In genomic region chr4:100828986-100829685, GRCh38 we compare ENCODE assay signal across 22 cellular contexts.
DNase-seq lines count a peak whose midpoint lies in the region; ATAC-seq, FAIRE-seq and TF ChIP-seq lines count a peak whose summit lies in the region.
"Had no signal": no experiment of that assay in that cellular context is flagged by ENCODE, and none has a peak within 500 bp of the region (broad histone marks: within the 10 kb centered on the region; RNA-seq: fewer than 3 reads in every experiment).

No MANE protein-coding gene starts in this region.

- no peaks in the 10 kb centered on the region for H3K36me3 Mint-ChIP-seq in astrocyte (ENCODE audit: low read depth, unreplicated experiment)
- H3K36me3 Mint-ChIP-seq: activated naive CD8-positive, alpha-beta T cell treated with anti-CD3 and anti-CD28 coated beads, Interleukin-2, amount 10 ng/mL, durations not matched to agents 7 days and 5 days had no signal

- H3K4me3 Mint-ChIP-seq in astrocyte (ENCODE audit: unreplicated experiment): no peak overlapping the region
- H3K4me3 Mint-ChIP-seq: activated naive CD8-positive, alpha-beta T cell treated with anti-CD3 and anti-CD28 coated beads, Interleukin-2, amount 10 ng/mL, durations not matched to agents 7 days and 5 days; activated T-helper 1 cell treated with anti-CD3 and anti-CD28 coated beads, Interleukin-12 subunit alpha, Interleukin-12 subunit beta, Interleukin-2, Interleukin-4 antibody, amounts not matched to agents 30 ng/mL and 10 ng/mL and 1 ng/mL, durations not matched to agents 14 hours and 24 hours and 36 hours; endodermal cell; H9 had no signal

- POLR2A ChIA-PET in HCT116 (lab: Charles Lee): no interaction called here

- CTCF ChIA-PET in HCT116 (lab: Charles Lee): no interaction called here

- TF ChIP-seq RAD21 in HCT116 (IDR thresholded peaks at IDR 0.05; ENCODE audit: low read depth): no peak

- no peak for ATAC-seq in HCT116
- ATAC-seq: gastrocnemius medialis had no signal

- peaks cover 5% of the 10 kb centered on the region for H3K4me1 Mint-ChIP-seq in astrocyte (ENCODE audit: low read depth, unreplicated experiment)
- H3K4me1 Mint-ChIP-seq: activated naive CD8-positive, alpha-beta T cell treated with anti-CD3 and anti-CD28 coated beads, Interleukin-2, amount 10 ng/mL, durations not matched to agents 7 days and 5 days had no signal

- H2AFZ ChIP-seq in HCT116 (ENCODE audit: low read depth, low read length, poor library complexity, severe bottlenecking) (peak overlapping the region; percentile 27), astrocyte (ENCODE audit: low read depth, low read length) (no peak overlapping the region)

- DNase-seq in HCT116 (ENCODE audit: low read depth, low spot score) (no peak), astrocyte (ENCODE audit: low read depth) (peak; percentile 51), foreskin fibroblast (peak; percentile 6 to 49), urothelium cell line (ENCODE audit: low spot score) (peak; percentile 27), SHP77 (lab: John Stamatoyannopoulos, UW) (no peak), ascending aorta (ENCODE audit: low spot score in 2 of 2) (no peak), HUDEP-2 (lab: John Stamatoyannopoulos, UW; ENCODE audit: unreplicated experiment in 76 of 76) (no peak)
- DNase-seq: activated CD8-positive, alpha-beta memory T cell treated with anti-CD3 and anti-CD28 coated beads for 24 hours; activated naive CD8-positive, alpha-beta T cell treated with anti-CD3 and anti-CD28 coated beads, Interleukin-2, amount 10 ng/mL, durations not matched to agents 7 days and 5 days; central memory CD4-positive, alpha-beta T cell; endodermal cell; gastrocnemius medialis; H9; NCI-H1694; NCI-H345; pancreas; Right ventricle myocardium superior; stimulated activated CD4-positive, alpha-beta T cell treated with anti-CD3 and anti-CD28 coated beads, Interleukin-4, amount 100 ng/mL, for 1 hour; T-helper 2 cell had no signal

- no TSS peak for BruUV-seq in HCT116 (replicated peaks; lab: Mats Ljungman, UMichigan)

- H3K4me3 ChIP-seq in HCT116 (replicated peaks in 1 of 2; ENCODE audit: low read depth in 1 of 2, low read length in 2 of 2) (no peak overlapping the region), astrocyte (ENCODE audit: insufficient read depth, low read depth, low read length) (no peak overlapping the region), foreskin fibroblast (ENCODE audit: low read depth in 1 of 2, low read length in 2 of 2) (no peak overlapping the region), ascending aorta (no peak overlapping the region)
- H3K4me3 ChIP-seq: BLaER1 treated with 17β-estradiol and CSF1 and Interleukin-3, amounts not matched to agents 10 nM and 100 nM; gastrocnemius medialis; pancreas had no signal

- H3K9me3 Mint-ChIP-seq in astrocyte (ENCODE audit: unreplicated experiment): peaks cover 2% of the 10 kb centered on the region

- peak; percentile 29 for FAIRE-seq in astrocyte (lab: Jason Lieb, UNC)
- FAIRE-seq in urothelium cell line (lab: Jason Lieb, UNC): no peak
- FAIRE-seq: GM18507, pancreas had no signal

- H3K4me2 ChIP-seq in HCT116 (ENCODE audit: low read length): no peak overlapping the region
- no peak overlapping the region for H3K4me2 ChIP-seq in astrocyte (ENCODE audit: low read length)
- H3K4me2 ChIP-seq: BLaER1 treated with 17β-estradiol and CSF1 and Interleukin-3, amounts not matched to agents 10 nM and 100 nM had no signal

- H3K36me3 ChIP-seq in HCT116 (ENCODE audit: control insufficient read depth in 1 of 2, insufficient read depth in 2 of 2, low read length in 2 of 2) (no peaks in the 10 kb centered on the region), astrocyte (ENCODE audit: insufficient read depth, low read length) (no peaks in the 10 kb centered on the region), ascending aorta (no peaks in the 10 kb centered on the region)
- H3K36me3 ChIP-seq: BLaER1 treated with 17β-estradiol and CSF1 and Interleukin-3, amounts not matched to agents 10 nM and 100 nM; gastrocnemius medialis; pancreas had no signal

- no peak overlapping the region for H3K27ac Mint-ChIP-seq in astrocyte (ENCODE audit: unreplicated experiment)
- H3K27ac Mint-ChIP-seq: activated naive CD8-positive, alpha-beta T cell treated with anti-CD3 and anti-CD28 coated beads, Interleukin-2, amount 10 ng/mL, durations not matched to agents 7 days and 5 days; activated T-helper 1 cell treated with anti-CD3 and anti-CD28 coated beads, Interleukin-12 subunit alpha, Interleukin-12 subunit beta, Interleukin-2, Interleukin-4 antibody, amounts not matched to agents 30 ng/mL and 10 ng/mL and 1 ng/mL, durations not matched to agents 14 hours and 24 hours and 36 hours; endodermal cell; H9 had no signal

- H3K9me3 ChIP-seq in HCT116 (ENCODE audit: control insufficient read depth in 1 of 2, insufficient read depth in 1 of 2, low read depth in 1 of 2, low read length in 2 of 2): no peaks in the 10 kb centered on the region
- H3K9me3 ChIP-seq in astrocyte (ENCODE audit: insufficient read depth, low read depth, low read length): peaks cover 2% of the 10 kb centered on the region
- no peaks in the 10 kb centered on the region for H3K9me3 ChIP-seq in ascending aorta
- H3K9me3 ChIP-seq: gastrocnemius medialis, pancreas had no signal

- no peak for TF ChIP-seq POLR2A in HCT116 (IDR thresholded peaks at IDR 0.05; ENCODE audit: borderline replicate concordance, extremely low read depth, insufficient read depth, insufficient read length)

- no peaks in the 10 kb centered on the region for H3K27me3 Mint-ChIP-seq in astrocyte (ENCODE audit: low read depth, unreplicated experiment)

- no peak overlapping the region for H3K27ac ChIP-seq in HCT116 (ENCODE audit: low read depth, low read length)
- H3K27ac ChIP-seq in astrocyte (ENCODE audit: low read depth, low read length): no peak overlapping the region
- no peak overlapping the region for H3K27ac ChIP-seq in ascending aorta
- H3K27ac ChIP-seq: BLaER1 treated with 17β-estradiol and CSF1 and Interleukin-3, amounts not matched to agents 10 nM and 100 nM; gastrocnemius medialis; pancreas had no signal

- intact Hi-C loops in HCT116 (cut with micrococcal nuclease): no loop called here
- intact Hi-C loops in ascending aorta (cut with DNase I): no loop called here

- H4K20me1 ChIP-seq in HCT116 (ENCODE audit: insufficient read depth): no peaks in the 10 kb centered on the region
- H4K20me1 ChIP-seq in astrocyte (ENCODE audit: insufficient read depth, low read length): no peaks in the 10 kb centered on the region
- H4K20me1 ChIP-seq: BLaER1 treated with 17β-estradiol and CSF1 and Interleukin-3, amounts not matched to agents 10 nM and 100 nM had no signal

- no peak overlapping the region for H3K9ac ChIP-seq in HCT116 (ENCODE audit: low read length)
- H3K9ac ChIP-seq in astrocyte (ENCODE audit: low read length): no peak overlapping the region
- H3K9ac ChIP-seq: BLaER1 treated with 17β-estradiol and CSF1 and Interleukin-3, amounts not matched to agents 10 nM and 100 nM had no signal

- H3K9me2 ChIP-seq in HCT116 (ENCODE audit: insufficient read depth): no peaks in the 10 kb centered on the region

- H3K79me2 ChIP-seq in HCT116 (ENCODE audit: insufficient read depth, low read length) (no peaks in the 10 kb centered on the region), astrocyte (ENCODE audit: insufficient read depth, low read length) (no peaks in the 10 kb centered on the region)

- RAD21 ChIA-PET in HCT116 (lab: Charles Lee; ENCODE audit: low non-redundant PET in 1 of 2, low total read pairs in 2 of 2, uncharacterized antibody in 2 of 2, unreplicated experiment in 2 of 2): no interaction called here

- TF ChIP-seq CTCF in HCT116 (IDR thresholded peaks at IDR 0.05 in 2 of 3, conservative IDR thresholded peaks at IDR 0.05 in 1 of 3; ENCODE audit: borderline replicate concordance in 1 of 3, insufficient read depth in 1 of 3, low read depth in 2 of 3, low read length in 2 of 3) (no peak), astrocyte (IDR thresholded peaks at IDR 0.05; ENCODE audit: insufficient read depth, low read depth, low read length) (no peak), foreskin fibroblast (IDR thresholded peaks at IDR 0.05; ENCODE audit: low read depth, low read length) (no peak), ascending aorta (IDR thresholded peaks at IDR 0.05) (no peak)

- H3K27me3 ChIP-seq in HCT116 (ENCODE audit: insufficient read depth, low read length) (no peaks in the 10 kb centered on the region), astrocyte (ENCODE audit: insufficient read depth, low read length) (no peaks in the 10 kb centered on the region), ascending aorta (no peaks in the 10 kb centered on the region)
- H3K27me3 ChIP-seq: BLaER1 treated with 17β-estradiol and CSF1 and Interleukin-3, amounts not matched to agents 10 nM and 100 nM; gastrocnemius medialis; pancreas had no signal

- peaks cover 0 to 2% of the 10 kb centered on the region in 2 experiments; a peak in 1 of 4 replicates for H3K4me1 ChIP-seq in HCT116 (ENCODE audit: control insufficient read depth in 1 of 2, insufficient read depth in 2 of 2, low read length in 2 of 2)
- H3K4me1 ChIP-seq in astrocyte (ENCODE audit: insufficient read depth, low read length): no peaks in the 10 kb centered on the region
- H3K4me1 ChIP-seq in ascending aorta: no peaks in the 10 kb centered on the region
- H3K4me1 ChIP-seq: gastrocnemius medialis, pancreas had no signal

TF ChIP-seq in HCT116, 20 proteins besides CTCF, POLR2A, EP300 and RAD21:
- no peak for TF ChIP-seq MAX (IDR thresholded peaks at IDR 0.05)

Comparison
In these comparisons a context has a peak if more than half of its experiments do, and no peak if none do; other contexts are left out.
1. DNase-seq: peak in astrocyte (single experiment), foreskin fibroblast (2 of 2) and urothelium cell line (single experiment); none in HCT116 (single experiment), SHP77 (0 of 2), ascending aorta (0 of 2) and HUDEP-2 (0 of 76).